Comparison of ENCODE assay signal across 21 cellular contexts in genomic region chr3:24688446-24689148, GRCh38.
A peak's percentile ranks its signal among the peaks of the same experiment; 100 is the strongest.
DNase-seq lines count a peak whose midpoint lies in the region; FAIRE-seq and TF ChIP-seq lines count a peak whose summit lies in the region.
"Had no signal": no experiment of that assay in that cellular context is flagged by ENCODE, and none has a peak within 500 bp of the region (broad histone marks: within the 10 kb centered on the region; RNA-seq: fewer than 3 reads in every experiment).

No MANE protein-coding gene starts in this region.

- H3K23ac ChIP-seq in H1 (ENCODE audit: insufficient read length) (no peak overlapping the region), mesenchymal stem cell (ENCODE audit: low read length in 2 of 2) (no peak overlapping the region)

- peak; percentile 87 for FAIRE-seq in H1 (lab: Jason Lieb, UNC)
- FAIRE-seq: GM12891 had no signal

- TF ChIP-seq POLR2A in H1 (IDR thresholded peaks at IDR 0.05; ENCODE audit: control extremely low read depth in 1 of 2, low read depth in 2 of 2, low read length in 2 of 2): no peak

- H3K79me2 ChIP-seq in H1 (ENCODE audit: control insufficient read depth in 1 of 2, insufficient read depth in 2 of 2, low read length in 2 of 2): no peaks in the 10 kb centered on the region

- no peaks in the 10 kb centered on the region; a peak in 1 of 22 replicates for H3K36me3 ChIP-seq in BLaER1 treated with 17β-estradiol and CSF1 and Interleukin-3, amounts not matched to agents 10 nM and 100 nM
- H3K36me3 ChIP-seq in H1 (ENCODE audit: control insufficient read depth in 2 of 4, insufficient read depth in 4 of 4, low read length in 3 of 4) (peaks cover 0 to 5% (median 0%) of the 10 kb centered on the region in 4 experiments; a peak in 1 of 8 replicates), mesenchymal stem cell (ENCODE audit: control insufficient read depth in 1 of 2, insufficient read depth in 2 of 2, low read depth in 1 of 2, low read length in 2 of 2) (no peaks in the 10 kb centered on the region), MG63 (no peaks in the 10 kb centered on the region)
- H3K36me3 ChIP-seq: suprapubic skin had no signal

- H2AK5ac ChIP-seq in H1 (ENCODE audit: low read depth, low read length): no peak overlapping the region
- H2AK5ac ChIP-seq in mesenchymal stem cell (ENCODE audit: low read length, severe bottlenecking): no peak overlapping the region

- H3K4me2 ChIP-seq in BLaER1 treated with 17β-estradiol and CSF1 and Interleukin-3, amounts not matched to agents 10 nM and 100 nM: peak overlapping the region in 9 of 11 experiments; percentile 5 to 90 (median 67); a peak in 12 of 22 replicates
- H3K4me2 ChIP-seq in H1 (ENCODE audit: insufficient read depth in 1 of 2, low read depth in 2 of 2, low read length in 2 of 2) (peak overlapping the region; percentile 9 to 24; a peak in 1 of 4 replicates), mesenchymal stem cell (ENCODE audit: low read length, poor library complexity, severe bottlenecking) (no peak overlapping the region)

- CTCF ChIA-PET in H1 (lab: Charles Lee; ENCODE audit: partially characterized antibody): interaction anchor here (0.7 to 1.6 kb wide), 4 partner anchors 9 to 502 kb away, joined by 3 to 11 read pairs (median 4); no protein-coding TSS in a partner anchor

- no peak overlapping the region for H2AFZ ChIP-seq in H1 (ENCODE audit: low read length)
- no peak overlapping the region for H2AFZ ChIP-seq in mesenchymal stem cell (ENCODE audit: low read depth, low read length)

- H3K9me3 ChIP-seq in BLaER1 treated with 17β-estradiol and CSF1 and Interleukin-3, amounts not matched to agents 10 nM and 100 nM (replicated peaks in 1 of 11): peaks cover 0 to 9% (median 4%) of the 10 kb centered on the region in 11 experiments; a peak in 2 of 22 replicates
- peaks cover 6% of the 10 kb centered on the region in 2 experiments for H3K9me3 ChIP-seq in H1 (ENCODE audit: insufficient read depth in 2 of 2, low read depth in 1 of 2, low read length in 1 of 2)
- no peaks in the 10 kb centered on the region for H3K9me3 ChIP-seq in mesenchymal stem cell (ENCODE audit: control insufficient read depth, low read length)
- no peaks in the 10 kb centered on the region for H3K9me3 ChIP-seq in MG63
- H3K9me3 ChIP-seq: suprapubic skin had no signal

- H2BK15ac ChIP-seq in H1 (ENCODE audit: low read length) (no peak overlapping the region), mesenchymal stem cell (ENCODE audit: low read depth, poor library complexity, severe bottlenecking) (no peak overlapping the region)

- H2BK120ac ChIP-seq in H1 (replicated peaks; ENCODE audit: low read depth, low read length) (no peak overlapping the region), mesenchymal stem cell (ENCODE audit: low read depth, low read length) (no peak overlapping the region)

- peak overlapping the region in 1 of 11 experiments; percentile 64; a peak in 1 of 22 replicates for H3K27ac ChIP-seq in BLaER1 treated with 17β-estradiol and CSF1 and Interleukin-3, amounts not matched to agents 10 nM and 100 nM
- H3K27ac ChIP-seq in H1 (ENCODE audit: low read depth, low read length) (no peak overlapping the region), mesenchymal stem cell (ENCODE audit: low read length, poor library complexity, severe bottlenecking) (no peak overlapping the region)
- H3K27ac ChIP-seq: suprapubic skin had no signal

- no peaks in the 10 kb centered on the region for H3K23me2 ChIP-seq in H1 (ENCODE audit: low read depth, low read length)

- H3K18ac ChIP-seq in H1 (ENCODE audit: extremely low read depth, low read length) (no peak overlapping the region), mesenchymal stem cell (ENCODE audit: low read depth in 1 of 2, low read length in 2 of 2) (no peak overlapping the region)

- no peaks in the 10 kb centered on the region; the same call in 1 of the 2 replicates for H3K79me1 ChIP-seq in H1 (ENCODE audit: low read depth, low read length)
- no peaks in the 10 kb centered on the region for H3K79me1 ChIP-seq in mesenchymal stem cell (replicated peaks; ENCODE audit: low read length, poor library complexity, severe bottlenecking)

- no peak overlapping the region for H4K91ac ChIP-seq in H1 (replicated peaks; ENCODE audit: insufficient read length, low read length)
- no peak overlapping the region for H4K91ac ChIP-seq in mesenchymal stem cell (ENCODE audit: low read length)

- peak; percentile 16 for DNase-seq in M059J (ENCODE audit: low read depth)
- no peak for DNase-seq in H1 (ENCODE audit: low read depth in 1 of 2, low spot score in 2 of 2)
- DNase-seq in mesenchymal stem cell: peak; percentile 36
- DNase-seq in NCI-H2196 treated with DMSO at 0.1 percent for 48 hours (lab: John Stamatoyannopoulos, UW; ENCODE audit: unreplicated experiment): no peak
- no peak for DNase-seq in MG63
- no peak for DNase-seq in NAMALWA (ENCODE audit: low spot score)
- DNase-seq in pons (ENCODE audit: low spot score): no peak
- DNase-seq: activated CD4-positive, alpha-beta T cell treated with anti-CD3 and anti-CD28 coated beads, Interleukin-2, amount 10 ng/mL, durations not matched to agents 7 days and 5 days; activated naive CD8-positive, alpha-beta T cell treated with anti-CD3 and anti-CD28 coated beads, Interleukin-2, amount 50 U/mL, for 24 hours; CD4-positive, alpha-beta memory T cell; DMS153; HFFc6; immature natural killer cell; KG1; NCI-H1092; NCI-H2081 treated with DMSO at 0.1 percent for 48 hours; NCI-H524; T-cell had no signal

- H3K9ac ChIP-seq in BLaER1 treated with 17β-estradiol and CSF1 and Interleukin-3, amounts not matched to agents 10 nM and 100 nM: no peak overlapping the region
- H3K9ac ChIP-seq in H1 (replicated peaks in 1 of 4; ENCODE audit: extremely low read depth in 1 of 4, low read depth in 3 of 4, low read length in 3 of 4): no peak overlapping the region
- H3K9ac ChIP-seq in mesenchymal stem cell (ENCODE audit: low read length): no peak overlapping the region

- H2BK5ac ChIP-seq in H1 (ENCODE audit: low read depth, low read length) (no peak overlapping the region), mesenchymal stem cell (ENCODE audit: low read depth, low read length, poor library complexity, severe bottlenecking) (no peak overlapping the region)

- no peak overlapping the region for H3K4me3 ChIP-seq in BLaER1 treated with 17β-estradiol and CSF1 and Interleukin-3, amounts not matched to agents 10 nM and 100 nM
- H3K4me3 ChIP-seq in H1 (ENCODE audit: extremely low read depth in 1 of 4, insufficient read depth in 2 of 4, low read depth in 3 of 4, low read length in 4 of 4) (peak overlapping the region in 1 of 4 experiments; percentile 11; a peak in 1 of 8 replicates), mesenchymal stem cell (ENCODE audit: insufficient read depth in 1 of 2, low read depth in 1 of 2, low read length in 2 of 2) (no peak overlapping the region), MG63 (no peak overlapping the region)
- H3K4me3 ChIP-seq: suprapubic skin had no signal

- WGBS in H1 (ENCODE audit: extremely low coverage in 1 of 2, insufficient coverage in 1 of 2, insufficient read length in 1 of 2, insufficient replicate concordance in 2 of 2, low coverage in 1 of 2, low lambda C conversion rate in 2 of 2, missing lambda C conversion rate in 1 of 2), 2 experiments: 45% methylated on average over 2 of the region's 2 CpGs; no CpG with 5 or more reads in 1 of the 2 experiments
- 44% methylated on average over 1 of the region's 2 CpGs for WGBS in mesenchymal stem cell

- H3K4ac ChIP-seq in H1 (replicated peaks; ENCODE audit: insufficient read length, low read depth, low read length): no peak overlapping the region
- H3K4ac ChIP-seq in mesenchymal stem cell (ENCODE audit: low read depth in 1 of 2, low read length in 2 of 2): no peak overlapping the region

- no peak for TF ChIP-seq CTCF in H1 (IDR thresholded peaks at IDR 0.05; ENCODE audit: control extremely low read depth in 1 of 3, insufficient read depth in 1 of 3, low read depth in 1 of 3, low read length in 3 of 3)

- H3K14ac ChIP-seq in H1 (ENCODE audit: insufficient read length) (no peak overlapping the region), mesenchymal stem cell (ENCODE audit: low read length in 2 of 2) (no peak overlapping the region)

- peaks cover 0 to 33% (median 0%) of the 10 kb centered on the region in 11 experiments; a peak in 5 of 22 replicates for H3K27me3 ChIP-seq in BLaER1 treated with 17β-estradiol and CSF1 and Interleukin-3, amounts not matched to agents 10 nM and 100 nM
- H3K27me3 ChIP-seq in H1 (replicated peaks in 1 of 4; ENCODE audit: control insufficient read depth in 3 of 4, extremely low read depth in 1 of 4, insufficient read depth in 3 of 4, low read length in 3 of 4) (no peaks in the 10 kb centered on the region), mesenchymal stem cell (ENCODE audit: control insufficient read depth in 1 of 2, insufficient read depth in 1 of 2, low read length in 2 of 2) (peaks cover 0 to 4% of the 10 kb centered on the region in 2 experiments), MG63 (no peaks in the 10 kb centered on the region)
- H3K27me3 ChIP-seq: suprapubic skin had no signal

- TF ChIP-seq EP300 in H1 (IDR thresholded peaks at IDR 0.05; ENCODE audit: borderline replicate concordance in 1 of 2, low read depth in 2 of 2, low read length in 2 of 2): no peak

- no peaks in the 10 kb centered on the region for H4K20me1 ChIP-seq in BLaER1 treated with 17β-estradiol and CSF1 and Interleukin-3, amounts not matched to agents 10 nM and 100 nM
- H4K20me1 ChIP-seq in H1 (replicated peaks in 1 of 2; ENCODE audit: control insufficient read depth in 1 of 2, insufficient read depth in 2 of 2, low read length in 2 of 2): no peaks in the 10 kb centered on the region

- peaks cover 29 to 87% (median 71%) of the 10 kb centered on the region in 10 experiments for H3K4me1 ChIP-seq in BLaER1 treated with 17β-estradiol and CSF1 and Interleukin-3, amounts not matched to agents 10 nM and 100 nM
- H3K4me1 ChIP-seq in H1 (replicated peaks in 1 of 4; ENCODE audit: control insufficient read depth in 3 of 4, insufficient read depth in 4 of 4, low read length in 3 of 4): peaks cover 0 to 9% (median 6%) of the 10 kb centered on the region in 4 experiments; a peak in 5 of 7 replicates
- peaks cover 9% of the 10 kb centered on the region for H3K4me1 ChIP-seq in mesenchymal stem cell (ENCODE audit: control insufficient read depth, insufficient read depth, low read depth, low read length)
- H3K4me1 ChIP-seq: suprapubic skin had no signal

- H2BK12ac ChIP-seq in H1 (ENCODE audit: low read depth, low read length) (no peak overlapping the region), mesenchymal stem cell (ENCODE audit: low read length in 2 of 2) (no peak overlapping the region)

- peak overlapping the region; percentile 64 for H4K5ac ChIP-seq in H1 (ENCODE audit: insufficient read length, low read depth, low read length)

- H3K56ac ChIP-seq in H1 (replicated peaks; ENCODE audit: insufficient read length, low read depth, low read length): no peak overlapping the region

- TF ChIP-seq RAD21 in H1 (IDR thresholded peaks at IDR 0.05 in 1 of 2, conservative IDR thresholded peaks at IDR 0.05 in 1 of 2; ENCODE audit: low read depth in 2 of 2, low read length in 2 of 2): no peak

- POLR2A ChIA-PET in H1 (lab: Charles Lee; ENCODE audit: partially characterized antibody): no interaction called here

- H4K8ac ChIP-seq in H1 (ENCODE audit: extremely low read depth, insufficient read depth, low read length) (no peak overlapping the region), mesenchymal stem cell (ENCODE audit: low read length) (no peak overlapping the region)

- no peak overlapping the region for H2BK20ac ChIP-seq in H1 (ENCODE audit: low read length)

Comparison
In these comparisons a context has a peak if more than half of its experiments do, and no peak if none do; other contexts are left out.
1. DNase-seq: peak in M059J (single experiment) and mesenchymal stem cell (single experiment); none in H1 (0 of 2), NCI-H2196 treated with DMSO at 0.1 percent for 48 hours (single experiment), MG63 (single experiment), NAMALWA (single experiment) and pons (single experiment).